Comparison of ENCODE assay signal across 23 cellular contexts in the genomic region with DNA sequence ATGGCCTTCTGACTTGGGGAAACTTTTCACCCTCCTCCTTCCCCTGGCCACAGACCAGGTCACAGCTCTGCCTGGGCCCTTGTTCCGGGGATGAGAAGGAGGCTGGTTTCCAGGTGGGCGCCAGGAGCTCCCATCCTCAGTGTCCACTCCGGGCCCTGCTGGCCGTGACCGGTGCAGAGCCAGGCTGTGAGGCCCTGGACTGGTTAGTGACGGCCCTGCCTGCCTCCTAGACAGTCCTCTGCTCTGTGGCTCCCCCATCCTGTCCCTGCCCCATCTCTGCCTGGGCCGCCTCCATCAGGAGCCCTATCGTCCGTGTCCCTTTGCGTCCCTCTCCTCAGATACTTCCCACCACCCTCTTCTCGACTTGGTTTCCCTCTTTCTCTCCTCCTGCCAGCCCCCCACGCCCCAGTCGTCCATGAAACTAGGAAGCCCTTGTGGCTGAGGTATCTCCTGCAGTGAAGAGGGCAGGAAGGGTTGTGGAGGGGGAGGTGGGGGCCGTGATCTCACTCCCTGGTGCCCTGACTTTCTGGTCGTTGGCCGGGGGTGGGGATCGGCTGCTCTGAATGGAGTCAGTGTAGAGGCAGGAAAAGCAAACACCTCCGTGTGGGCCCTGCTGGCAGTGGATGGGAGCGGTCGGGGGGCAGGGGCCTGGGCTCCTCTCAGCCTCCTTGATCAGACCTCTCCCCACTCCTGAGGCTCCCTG. TPM values are rescaled to one million over a fixed set of nuclear protein-coding genes. Genes with fewer than 3 reads are reported as not detected.
DNase-seq lines count a peak whose midpoint lies in the region; ATAC-seq, FAIRE-seq and TF ChIP-seq lines count a peak whose summit lies in the region.
"Had no signal": no experiment of that assay in that cellular context is flagged by ENCODE, and none has a peak within 500 bp of the region (broad histone marks: within the 10 kb centered on the region; RNA-seq: fewer than 3 reads in every experiment).

No MANE protein-coding gene starts in this region.

- no peak overlapping the region for H3K4me2 ChIP-seq in GM12878 (ENCODE audit: control insufficient read depth, insufficient read depth)

- DNase-seq in GM12878 (ENCODE audit: low read depth, low spot score): no peak
- DNase-seq in glutamatergic neuron: peak; percentile 26
- no peak for DNase-seq in NCI-H524 (lab: John Stamatoyannopoulos, UW)
- DNase-seq in DMS79 (lab: John Stamatoyannopoulos, UW): no peak
- no peak for DNase-seq in activated naive CD4-positive, alpha-beta T cell (lab: John Stamatoyannopoulos, UW)
- DNase-seq: activated CD4-positive, alpha-beta memory T cell treated with anti-CD3 and anti-CD28 coated beads for 36 hours; activated CD8-positive, alpha-beta memory T cell treated with anti-CD3 and anti-CD28 coated beads, Interleukin-2, amount 50 U/mL, for 48 hours; activated effector memory CD4-positive, alpha-beta T cell treated with Interleukin-2 at 50 U/mL for 16 hours; activated naive CD8-positive, alpha-beta T cell treated with anti-CD3 and anti-CD28 coated beads, Interleukin-2, amount 50 U/mL, for 24 hours; brain microvascular endothelial cell; colonic mucosa; EL; KBM-7; kidney glomerular epithelial cell; NCI-H1417 treated with DMSO at 0.1 percent for 48 hours; NCI-H510A; occipital lobe; SIG-M5; SW 1271 had no signal

- CTCF ChIA-PET in GM12878 (lab: Yijun Ruan, JAX): no interaction called here

- no peaks in the 10 kb centered on the region for H3K4me1 ChIP-seq in GM12878 (ENCODE audit: control insufficient read depth, insufficient read depth, low read length)
- H3K4me1 ChIP-seq in neuron (ENCODE audit: insufficient read depth, low read length): peaks cover 55% of the 10 kb centered on the region
- H3K4me1 ChIP-seq: colonic mucosa had no signal

- no TSS peak for BruUV-seq in GM12878 (replicated peaks; lab: Mats Ljungman, UMichigan)

- H3K4me3 Mint-ChIP-seq in glutamatergic neuron (ENCODE audit: unreplicated experiment): peak overlapping the region; percentile 30
- H3K4me3 Mint-ChIP-seq: activated CD4-positive, alpha-beta memory T cell treated with anti-CD3 and anti-CD28 coated beads for 36 hours; activated naive CD8-positive, alpha-beta T cell treated with anti-CD3 and anti-CD28 coated beads, Interleukin-2, amount 50 U/mL, for 24 hours had no signal

- ATAC-seq in GM12878: peak; percentile 31; the same call in 2 of the 3 replicates
- no peak for ATAC-seq in HG03045 (IDR thresholded peaks at IDR 0.05; ENCODE audit: unreplicated experiment)
- ATAC-seq: activated naive CD8-positive, alpha-beta T cell treated with anti-CD3 and anti-CD28 coated beads, Interleukin-2, amount 50 U/mL, for 24 hours had no signal

- H3K36me3 Mint-ChIP-seq in glutamatergic neuron (ENCODE audit: unreplicated experiment): no peaks in the 10 kb centered on the region
- H3K36me3 Mint-ChIP-seq: activated CD4-positive, alpha-beta memory T cell treated with anti-CD3 and anti-CD28 coated beads for 36 hours had no signal

- peaks cover 4% of the 10 kb centered on the region for H3K9me3 Mint-ChIP-seq in glutamatergic neuron (ENCODE audit: unreplicated experiment)
- H3K9me3 Mint-ChIP-seq: activated CD4-positive, alpha-beta memory T cell treated with anti-CD3 and anti-CD28 coated beads for 36 hours; activated naive CD8-positive, alpha-beta T cell treated with anti-CD3 and anti-CD28 coated beads, Interleukin-2, amount 50 U/mL, for 24 hours had no signal

- 22% methylated on average over 20 of the region's 20 CpGs for WGBS in GM12878 (ENCODE audit: insufficient coverage, insufficient replicate concordance, low lambda C conversion rate, missing lambda C conversion rate)

- SMC1A ChIA-PET in GM12878 (lab: Charles Lee; ENCODE audit: uncharacterized antibody, unreplicated experiment): no interaction called here

- H3K79me2 ChIP-seq in GM12878 (ENCODE audit: control insufficient read depth, insufficient read depth, low read length): no peaks in the 10 kb centered on the region

- peaks cover 13% of the 10 kb centered on the region for H3K4me1 Mint-ChIP-seq in glutamatergic neuron (ENCODE audit: low read depth, unreplicated experiment)
- H3K4me1 Mint-ChIP-seq: activated naive CD8-positive, alpha-beta T cell treated with anti-CD3 and anti-CD28 coated beads, Interleukin-2, amount 50 U/mL, for 24 hours had no signal

- FAIRE-seq in GM12878 (lab: Jason Lieb, UNC): no peak
- FAIRE-seq: GM19239 had no signal

- no peaks in the 10 kb centered on the region for H4K20me1 ChIP-seq in GM12878 (ENCODE audit: control insufficient read depth, insufficient read depth)

- POLR2A ChIA-PET in GM12878 (lab: Charles Lee): no interaction called here

- no peak overlapping the region for H3K9ac ChIP-seq in GM12878 (ENCODE audit: control insufficient read depth, insufficient read depth, low read length)

- H3K4me3 ChIP-seq in GM12878: no peak overlapping the region
- peak overlapping the region; percentile 28 for H3K4me3 ChIP-seq in neuron (ENCODE audit: low read length)
- H3K4me3 ChIP-seq: colonic mucosa, thoracic aorta had no signal

- H3K27ac ChIP-seq in GM12878 (ENCODE audit: control insufficient read depth, insufficient read depth): no peak overlapping the region
- H3K27ac ChIP-seq: brain microvascular endothelial cell, colonic mucosa, thoracic aorta had no signal

- in situ Hi-C loops in GM12878 (cut with MboI): no loop called here

- peak overlapping the region; percentile 73 for H3K27ac Mint-ChIP-seq in glutamatergic neuron (ENCODE audit: unreplicated experiment)
- H3K27ac Mint-ChIP-seq: activated CD4-positive, alpha-beta memory T cell treated with anti-CD3 and anti-CD28 coated beads for 36 hours; activated naive CD8-positive, alpha-beta T cell treated with anti-CD3 and anti-CD28 coated beads, Interleukin-2, amount 50 U/mL, for 24 hours had no signal

- intact Hi-C loops in GM12878 (cut with micrococcal nuclease; ENCODE audit: unreplicated experiment): no loop called here

- peaks cover 5% of the 10 kb centered on the region for H3K27me3 Mint-ChIP-seq in glutamatergic neuron (ENCODE audit: unreplicated experiment)

- no peak for TF ChIP-seq RAD21 in GM12878 (IDR thresholded peaks at IDR 0.05; ENCODE audit: insufficient read depth, low read depth, low read length)

- no peak for TF ChIP-seq POLR2A in GM12878 (IDR thresholded peaks at IDR 0.05; ENCODE audit: low read depth, low read length)

- H2AFZ ChIP-seq in GM12878 (ENCODE audit: control insufficient read depth, low read depth, low read length): no peak overlapping the region
- H2AFZ ChIP-seq in neuron (ENCODE audit: low read depth, low read length): no peak overlapping the region

- H3K27me3 ChIP-seq in GM12878 (replicated peaks in 1 of 2; ENCODE audit: control insufficient read depth in 2 of 2, insufficient read depth in 2 of 2, low read length in 1 of 2) (peaks cover 1 to 2% of the 10 kb centered on the region in 2 experiments; a peak in 3 of 4 replicates), neuron (ENCODE audit: insufficient read depth, low read length) (no peaks in the 10 kb centered on the region)
- H3K27me3 ChIP-seq: brain microvascular endothelial cell, colonic mucosa had no signal

- no peaks in the 10 kb centered on the region for H3K36me3 ChIP-seq in GM12878 (ENCODE audit: control insufficient read depth in 2 of 2, insufficient read depth in 2 of 2, low read length in 1 of 2)
- H3K36me3 ChIP-seq in neuron (ENCODE audit: insufficient read depth, low read length): no peaks in the 10 kb centered on the region
- H3K36me3 ChIP-seq: brain microvascular endothelial cell, colonic mucosa, thoracic aorta had no signal

- TF ChIP-seq CTCF in GM12878 (IDR thresholded peaks at IDR 0.05 in 2 of 3, conservative IDR thresholded peaks at IDR 0.05 in 1 of 3; ENCODE audit: control insufficient read depth in 2 of 3, extremely low read depth in 1 of 3, insufficient read depth in 1 of 3, low read depth in 3 of 3, low read length in 3 of 3) (no peak), glutamatergic neuron (IDR thresholded peaks at IDR 0.05; ENCODE audit: partially characterized antibody, unreplicated experiment) (no peak)

- RAD21 ChIA-PET in GM12878 (lab: Charles Lee; ENCODE audit: unreplicated experiment): no interaction called here

- TF ChIP-seq EP300 in GM12878 (IDR thresholded peaks at IDR 0.05; ENCODE audit: borderline replicate concordance in 1 of 2, control insufficient read depth in 1 of 2, low read depth in 2 of 2, low read length in 2 of 2): no peak

- no peaks in the 10 kb centered on the region for H3K9me3 ChIP-seq in GM12878 (replicated peaks; ENCODE audit: control insufficient read depth, insufficient read depth, low read length)
- no peaks in the 10 kb centered on the region for H3K9me3 ChIP-seq in neuron (ENCODE audit: low read length)
- H3K9me3 ChIP-seq: colonic mucosa, thoracic aorta had no signal

RNA-seq across cellular contexts. Expression of a gene that starts 15.4 kb away (rescaled TPM):
- total RNA-seq in GM12878 (2013; cell fraction: nucleolus; rRNA removed): 14.8 and 17.0 TPM in 2 replicates
- total RNA-seq in GM12878 (2014; rRNA removed) (0.87 and 0.96 TPM in 2 replicates), GM12878 (2014; rRNA removed; fragmentation: Illumina TruSeq; extraction: Trizol) (0.31 and 0.46 TPM in 2 replicates), GM12878 (2021) (1.2 TPM in 2 replicates), glutamatergic neuron (ENCODE audit: unreplicated experiment) (56.1 TPM)
- polyA plus RNA-seq in GM12878 (2011; ENCODE audit: low read depth): 1.8 TPM
- polyA plus RNA-seq in GM12878 (2011; rRNA removed) (3.2 and 6.7 TPM in 2 replicates), GM12878 (2014; fragmentation: Illumina TruSeq; extraction: Trizol) (0.13 and 0.34 TPM in 2 replicates), GM12878 (2014; fragmentation: Nextera tagmentation; extraction: Ambion mirVana) (under 1 TPM; 0.05 TPM), GM12878 (2014; rRNA removed) (1.1 and 1.5 TPM in 2 replicates), GM12878 (2016; fragmentation: Nextera tagmentation; extraction: Ambion mirVana) (1 to 10 TPM in 1 of 2 experiments, under 1 TPM in 1; 0.45 to 1.1 TPM)
- 9.9 and 10.5 TPM in 2 replicates for polyA plus RNA-seq in GM12878 (2011; cell fraction: cytosol; rRNA removed)
- 8.0 and 14.8 TPM in 2 replicates for polyA plus RNA-seq in GM12878 (2011; cell fraction: nucleus; rRNA removed)
- 3.7 and 4.2 TPM in 2 replicates for polyA plus RNA-seq in GM12878 (2012)
- polyA minus RNA-seq in GM12878 (2011; rRNA and poly(A)+ RNA removed): 3.0 and 9.4 TPM in 2 replicates
- 3.4 and 4.8 TPM in 2 replicates for polyA minus RNA-seq in GM12878 (2011; cell fraction: cytosol; rRNA and poly(A)+ RNA removed)
- polyA minus RNA-seq in GM12878 (2011; cell fraction: nucleus; rRNA and poly(A)+ RNA removed): 3.3 and 5.8 TPM in 2 replicates

RNA-seq across cellular contexts. Expression of a gene that starts 34.1 kb away (rescaled TPM):
- 13.1 and 14.6 TPM in 2 replicates for total RNA-seq in GM12878 (2013; cell fraction: nucleolus; rRNA removed)
- total RNA-seq in GM12878 (2014; rRNA removed): 55.9 and 62.0 TPM in 2 replicates
- total RNA-seq in GM12878 (2014; rRNA removed; fragmentation: Illumina TruSeq; extraction: Trizol): 27.8 and 31.4 TPM in 2 replicates
- 75.3 and 77.7 TPM in 2 replicates for total RNA-seq in GM12878 (2021)
- 42.6 TPM for polyA plus RNA-seq in GM12878 (2011; ENCODE audit: low read depth)
- 31.2 and 54.5 TPM in 2 replicates for polyA plus RNA-seq in GM12878 (2011; rRNA removed)
- polyA plus RNA-seq in GM12878 (2011; cell fraction: cytosol; rRNA removed): 81.7 and 85.1 TPM in 2 replicates
- 89.1 and 89.9 TPM in 2 replicates for polyA plus RNA-seq in GM12878 (2011; cell fraction: nucleus; rRNA removed)
- 47.5 and 62.9 TPM in 2 replicates for polyA plus RNA-seq in GM12878 (2012)
- 30.4 and 72.5 TPM in 2 replicates for polyA plus RNA-seq in GM12878 (2014; fragmentation: Illumina TruSeq; extraction: Trizol)
- 10 to 100 TPM in 1 of 2 experiments, 1 to 10 TPM in 1; 7.9 to 14.1 TPM for polyA plus RNA-seq in GM12878 (2014; fragmentation: Nextera tagmentation; extraction: Ambion mirVana)
- polyA plus RNA-seq in GM12878 (2014; rRNA removed): 75.8 and 76.2 TPM in 2 replicates
- polyA plus RNA-seq in GM12878 (2016; fragmentation: Nextera tagmentation; extraction: Ambion mirVana): 10 to 100 TPM; 65.3 to 68.7 TPM
- 30.6 and 52.0 TPM in 2 replicates for polyA minus RNA-seq in GM12878 (2011; rRNA and poly(A)+ RNA removed)
- polyA minus RNA-seq in GM12878 (2011; cell fraction: cytosol; rRNA and poly(A)+ RNA removed): 17.9 and 19.1 TPM in 2 replicates
- 6.9 and 12.4 TPM in 2 replicates for polyA minus RNA-seq in GM12878 (2011; cell fraction: nucleus; rRNA and poly(A)+ RNA removed)
- total RNA-seq in glutamatergic neuron (ENCODE audit: unreplicated experiment): 62.6 TPM

RNA-seq across cellular contexts. Expression of a gene that starts 50.6 kb away (rescaled TPM):
- 71.8 and 84.0 TPM in 2 replicates for total RNA-seq in GM12878 (2013; cell fraction: nucleolus; rRNA removed)
- total RNA-seq in GM12878 (2014; rRNA removed): 36.7 and 38.4 TPM in 2 replicates
- 36.2 and 38.6 TPM in 2 replicates for total RNA-seq in GM12878 (2014; rRNA removed; fragmentation: Illumina TruSeq; extraction: Trizol)
- total RNA-seq in GM12878 (2021): 38.4 and 42.3 TPM in 2 replicates
- 14.5 TPM for polyA plus RNA-seq in GM12878 (2011; ENCODE audit: low read depth)
- polyA plus RNA-seq in GM12878 (2011; rRNA removed): 14.4 and 22.0 TPM in 2 replicates
- polyA plus RNA-seq in GM12878 (2011; cell fraction: cytosol; rRNA removed): 18.9 and 23.0 TPM in 2 replicates
- 185 and 243 TPM in 2 replicates for polyA plus RNA-seq in GM12878 (2011; cell fraction: nucleus; rRNA removed)
- 25.2 and 28.8 TPM in 2 replicates for polyA plus RNA-seq in GM12878 (2012)
- polyA plus RNA-seq in GM12878 (2014; fragmentation: Illumina TruSeq; extraction: Trizol): 40.6 and 46.0 TPM in 2 replicates
- polyA plus RNA-seq in GM12878 (2014; fragmentation: Nextera tagmentation; extraction: Ambion mirVana): 10 to 100 TPM in 1 of 2 experiments, 1 to 10 TPM in 1; 8.7 to 14.3 TPM
- 26.2 and 29.2 TPM in 2 replicates for polyA plus RNA-seq in GM12878 (2014; rRNA removed)
- 10 to 100 TPM; 55.6 to 65.1 TPM for polyA plus RNA-seq in GM12878 (2016; fragmentation: Nextera tagmentation; extraction: Ambion mirVana)
- polyA minus RNA-seq in GM12878 (2011; rRNA and poly(A)+ RNA removed): 15.3 and 16.2 TPM in 2 replicates
- polyA minus RNA-seq in GM12878 (2011; cell fraction: cytosol; rRNA and poly(A)+ RNA removed): 8.8 and 10.4 TPM in 2 replicates
- 15.8 and 28.4 TPM in 2 replicates for polyA minus RNA-seq in GM12878 (2011; cell fraction: nucleus; rRNA and poly(A)+ RNA removed)
- total RNA-seq in glutamatergic neuron (ENCODE audit: unreplicated experiment): 40.7 TPM
